Comparison of ENCODE assay signal across 1 cellular context in genomic region chr1:27038020-27038419, GRCh38.
TF ChIP-seq lines count a peak whose summit lies in the region.

No MANE protein-coding gene starts in this region.

TF ChIP-seq in K562, 482 proteins besides CTCF, POLR2A, EP300 and RAD21:
- TF ChIP-seq TCFL5 (CRISPR knock-in tag; conservative IDR thresholded peaks at IDR 0.05) (no peak), ZC3H4 (CRISPR knock-in tag; IDR thresholded peaks at IDR 0.05; ENCODE audit: borderline replicate concordance) (peak; percentile 44; the same call in 1 of the 2 replicates), ATF1 (CRISPR knock-in tag; IDR thresholded peaks at IDR 0.05) (no peak), ATF1 (tag; IDR thresholded peaks at IDR 0.05) (no peak), ZKSCAN3 (CRISPR knock-in tag; IDR thresholded peaks at IDR 0.05) (no peak), TGIF2 (CRISPR knock-in tag; IDR thresholded peaks at IDR 0.05) (no peak)
- TF ChIP-seq, protein P1, sequence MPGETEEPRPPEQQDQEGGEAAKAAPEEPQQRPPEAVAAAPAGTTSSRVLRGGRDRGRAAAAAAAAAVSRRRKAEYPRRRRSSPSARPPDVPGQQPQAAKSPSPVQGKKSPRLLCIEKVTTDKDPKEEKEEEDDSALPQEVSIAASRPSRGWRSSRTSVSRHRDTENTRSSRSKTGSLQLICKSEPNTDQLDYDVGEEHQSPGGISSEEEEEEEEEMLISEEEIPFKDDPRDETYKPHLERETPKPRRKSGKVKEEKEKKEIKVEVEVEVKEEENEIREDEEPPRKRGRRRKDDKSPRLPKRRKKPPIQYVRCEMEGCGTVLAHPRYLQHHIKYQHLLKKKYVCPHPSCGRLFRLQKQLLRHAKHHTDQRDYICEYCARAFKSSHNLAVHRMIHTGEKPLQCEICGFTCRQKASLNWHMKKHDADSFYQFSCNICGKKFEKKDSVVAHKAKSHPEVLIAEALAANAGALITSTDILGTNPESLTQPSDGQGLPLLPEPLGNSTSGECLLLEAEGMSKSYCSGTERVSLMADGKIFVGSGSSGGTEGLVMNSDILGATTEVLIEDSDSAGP (CRISPR knock-in tag; IDR thresholded peaks at IDR 0.05): no peak
